ENCODE assay signal across 15 cellular contexts in genomic region chr3:186993940-186994670, GRCh38.
DNase-seq lines count a peak whose midpoint lies in the region; ATAC-seq and TF ChIP-seq lines count a peak whose summit lies in the region.
"Had no signal": no experiment of that assay in that cellular context is flagged by ENCODE, and none has a peak within 500 bp of the region (broad histone marks: within the 10 kb centered on the region; RNA-seq: fewer than 3 reads in every experiment).

No MANE protein-coding gene starts in this region.

- H3K36me3 ChIP-seq in OCI-LY1 (ENCODE audit: insufficient read depth, low read length) (peaks cover 26% of the 10 kb centered on the region; the same call in 1 of the 2 replicates), iPS-20b (ENCODE audit: insufficient read depth, low read depth, low read length) (peaks cover 36% of the 10 kb centered on the region)
- H3K36me3 ChIP-seq: suprapubic skin had no signal

- peak overlapping the region; percentile 50 for H3K4me2 ChIP-seq in OCI-LY1 (ENCODE audit: low read length)

- no peaks in the 10 kb centered on the region for H4K20me1 ChIP-seq in OCI-LY1 (ENCODE audit: insufficient read depth, low read length)

- peaks cover 30% of the 10 kb centered on the region for H3F3A ChIP-seq in OCI-LY1 (ENCODE audit: insufficient read depth, low read length)

- H3K9ac ChIP-seq in OCI-LY1 (ENCODE audit: low read length) (peak overlapping the region; percentile 56), iPS-20b (ENCODE audit: low read depth, low read length) (peak overlapping the region; percentile 26; the same call in 1 of the 2 replicates)

- H3K4me1 ChIP-seq in OCI-LY1 (ENCODE audit: insufficient read depth, low read length, severe bottlenecking): peaks cover 99% of the 10 kb centered on the region
- H3K4me1 ChIP-seq in iPS-20b (ENCODE audit: insufficient read depth, low read length): peaks cover 7% of the 10 kb centered on the region; the same call in 1 of the 2 replicates
- H3K4me1 ChIP-seq: suprapubic skin had no signal

- no TSS peak for BruUV-seq in Calu3 (replicated peaks; lab: Mats Ljungman, UMichigan)

- H3K79me2 ChIP-seq in OCI-LY1 (ENCODE audit: insufficient read depth, low read length): peaks cover 9% of the 10 kb centered on the region

- H3K4me3 Mint-ChIP-seq in activated naive CD8-positive, alpha-beta T cell: no peak overlapping the region
- no peak overlapping the region for H3K4me3 Mint-ChIP-seq in activated naive CD8-positive, alpha-beta T cell treated with anti-CD3 and anti-CD28 coated beads for 36 hours
- no peak overlapping the region for H3K4me3 Mint-ChIP-seq in Calu3 (ENCODE audit: low read depth, unreplicated experiment)

- H2AFZ ChIP-seq in OCI-LY1 (ENCODE audit: low read length): no peak overlapping the region

- no peaks in the 10 kb centered on the region for H3K9me3 ChIP-seq in OCI-LY1 (ENCODE audit: low read length)
- no peaks in the 10 kb centered on the region for H3K9me3 ChIP-seq in iPS-20b (ENCODE audit: insufficient read depth, low read depth, low read length)
- H3K9me3 ChIP-seq: suprapubic skin had no signal

- no peaks in the 10 kb centered on the region for H3K9me2 ChIP-seq in OCI-LY1 (ENCODE audit: low read depth, low read length)

- TF ChIP-seq CTCF in OCI-LY1 (IDR thresholded peaks at IDR 0.05; ENCODE audit: low read length) (no peak), Calu3 (IDR thresholded peaks at IDR 0.05; ENCODE audit: unreplicated experiment) (no peak)

- H3K9me3 Mint-ChIP-seq in activated naive CD8-positive, alpha-beta T cell (ENCODE audit: low read depth): no peaks in the 10 kb centered on the region
- H3K9me3 Mint-ChIP-seq in activated naive CD8-positive, alpha-beta T cell treated with anti-CD3 and anti-CD28 coated beads for 36 hours: no peaks in the 10 kb centered on the region
- H3K9me3 Mint-ChIP-seq in Calu3 (ENCODE audit: low read depth, unreplicated experiment): no peaks in the 10 kb centered on the region

- H3K27me3 Mint-ChIP-seq in activated naive CD8-positive, alpha-beta T cell: no peaks in the 10 kb centered on the region
- no peaks in the 10 kb centered on the region for H3K27me3 Mint-ChIP-seq in activated naive CD8-positive, alpha-beta T cell treated with anti-CD3 and anti-CD28 coated beads for 36 hours
- H3K27me3 Mint-ChIP-seq in Calu3 (ENCODE audit: unreplicated experiment): no peaks in the 10 kb centered on the region

- no peak for ATAC-seq in HG03469 (IDR thresholded peaks at IDR 0.05; ENCODE audit: unreplicated experiment)
- no peak for ATAC-seq in esophagus mucosa
- ATAC-seq: left colon had no signal

- H3K27me3 ChIP-seq in OCI-LY1 (ENCODE audit: insufficient read depth, low read length) (no peaks in the 10 kb centered on the region), iPS-20b (ENCODE audit: insufficient read depth, low read length) (no peaks in the 10 kb centered on the region)
- H3K27me3 ChIP-seq: suprapubic skin had no signal

- peak overlapping the region; percentile 69 for H3K27ac Mint-ChIP-seq in activated naive CD8-positive, alpha-beta T cell
- no peak overlapping the region for H3K27ac Mint-ChIP-seq in activated naive CD8-positive, alpha-beta T cell treated with anti-CD3 and anti-CD28 coated beads for 36 hours
- no peak overlapping the region for H3K27ac Mint-ChIP-seq in Calu3 (ENCODE audit: unreplicated experiment)

- peaks cover 8% of the 10 kb centered on the region for H3K36me3 Mint-ChIP-seq in activated naive CD8-positive, alpha-beta T cell
- peaks cover 17% of the 10 kb centered on the region for H3K36me3 Mint-ChIP-seq in activated naive CD8-positive, alpha-beta T cell treated with anti-CD3 and anti-CD28 coated beads for 36 hours
- H3K36me3 Mint-ChIP-seq in Calu3 (ENCODE audit: insufficient read depth, unreplicated experiment): no peaks in the 10 kb centered on the region

- H3K4me1 Mint-ChIP-seq in activated naive CD8-positive, alpha-beta T cell (ENCODE audit: low read depth): peaks cover 46% of the 10 kb centered on the region
- H3K4me1 Mint-ChIP-seq in activated naive CD8-positive, alpha-beta T cell treated with anti-CD3 and anti-CD28 coated beads for 36 hours: peaks cover 27% of the 10 kb centered on the region
- no peaks in the 10 kb centered on the region for H3K4me1 Mint-ChIP-seq in Calu3 (ENCODE audit: low read depth, unreplicated experiment)

- peak overlapping the region; percentile 4 for H3K4me3 ChIP-seq in OCI-LY1 (ENCODE audit: low read depth, low read length, poor library complexity, severe bottlenecking)
- no peak overlapping the region for H3K4me3 ChIP-seq in iPS-20b (ENCODE audit: low read length)
- H3K4me3 ChIP-seq: suprapubic skin had no signal

- DNase-seq in activated naive CD8-positive, alpha-beta T cell treated with anti-CD3 and anti-CD28 coated beads for 36 hours: no peak
- no peak for DNase-seq in amygdala (lab: John Stamatoyannopoulos, UW)
- no peak for DNase-seq in Calu3
- DNase-seq: activated CD4-positive, alpha-beta T cell treated with anti-CD3 and anti-CD28 coated beads, Interleukin-2, amount 50 U/mL, for 1 hour; activated T-cell treated with anti-CD3 and anti-CD28 coated beads, Interleukin-2, amount 50 U/mL, for 48 hours; hippocampal formation; left colon; NCI-H1048; T-helper 9 cell had no signal

- CTCF ChIA-PET in Calu3 (lab: Charles Lee): interaction anchor here (0.8 kb wide), 1 partner anchor 34 kb away, joined by 3 read pairs; no protein-coding TSS in a partner anchor

- intact Hi-C loops in Calu3 (cut with micrococcal nuclease; ENCODE audit: unreplicated experiment): no loop called here

- peak overlapping the region; percentile 98 for H3K27ac ChIP-seq in OCI-LY1 (ENCODE audit: low read depth, low read length, poor library complexity, severe bottlenecking)
- no peak overlapping the region for H3K27ac ChIP-seq in iPS-20b (ENCODE audit: low read length)
- H3K27ac ChIP-seq: suprapubic skin had no signal
